In genomic region chr11:114180301-114181055, GRCh38 we compare ENCODE assay signal across 9 cellular contexts.
DNase-seq lines count a peak whose midpoint lies in the region; ATAC-seq and TF ChIP-seq lines count a peak whose summit lies in the region.
"Had no signal": no experiment of that assay in that cellular context is flagged by ENCODE, and none has a peak within 500 bp of the region (broad histone marks: within the 10 kb centered on the region; RNA-seq: fewer than 3 reads in every experiment).

No MANE protein-coding gene starts in this region.

- peaks cover 83% of the 10 kb centered on the region for H3K4me1 Mint-ChIP-seq in activated naive CD4-positive, alpha-beta T cell treated with anti-CD3 and anti-CD28 coated beads, Interleukin-2, amount 10 ng/mL, durations not matched to agents 7 days and 5 days
- peaks cover 73% of the 10 kb centered on the region for H3K4me1 Mint-ChIP-seq in nephron progenitor cell

- no peak for ATAC-seq in GM19455 (IDR thresholded peaks at IDR 0.05; ENCODE audit: unreplicated experiment)
- ATAC-seq in GM21737 (IDR thresholded peaks at IDR 0.05; ENCODE audit: unreplicated experiment) = no peak
- no peak for ATAC-seq in HG02763 (IDR thresholded peaks at IDR 0.05; ENCODE audit: unreplicated experiment)

- H3K36me3 Mint-ChIP-seq in activated naive CD4-positive, alpha-beta T cell treated with anti-CD3 and anti-CD28 coated beads, Interleukin-2, amount 10 ng/mL, durations not matched to agents 7 days and 5 days = peaks cover 10% of the 10 kb centered on the region
- peaks cover 6% of the 10 kb centered on the region for H3K36me3 Mint-ChIP-seq in nephron progenitor cell (ENCODE audit: low read depth)

- peak overlapping the region; percentile 24 for H3K4me3 ChIP-seq in epithelial cell of esophagus (ENCODE audit: low read length)

- TF ChIP-seq CTCF in epithelial cell of esophagus (IDR thresholded peaks at IDR 0.05; ENCODE audit: insufficient read depth, low read depth, low read length, missing control alignments) (peak; percentile 27), nephron progenitor cell (IDR thresholded peaks at IDR 0.05) (peak; percentile 38)

- H3K9me3 Mint-ChIP-seq in activated naive CD4-positive, alpha-beta T cell treated with anti-CD3 and anti-CD28 coated beads, Interleukin-2, amount 10 ng/mL, durations not matched to agents 7 days and 5 days = no peaks in the 10 kb centered on the region
- no peaks in the 10 kb centered on the region for H3K9me3 Mint-ChIP-seq in nephron progenitor cell
- H3K9me3 Mint-ChIP-seq: stimulated activated naive CD8-positive, alpha-beta T cell treated with anti-CD3 and anti-CD28 coated beads, Interleukin-15, Interleukin-2, amounts not matched to agents 100 ng/mL and 50 ng/mL, for 24 hours had no signal

- no peak overlapping the region for H3K27ac Mint-ChIP-seq in activated naive CD4-positive, alpha-beta T cell treated with anti-CD3 and anti-CD28 coated beads, Interleukin-2, amount 10 ng/mL, durations not matched to agents 7 days and 5 days
- H3K27ac Mint-ChIP-seq in nephron progenitor cell = peak overlapping the region; percentile 84
- H3K27ac Mint-ChIP-seq: stimulated activated naive CD8-positive, alpha-beta T cell treated with anti-CD3 and anti-CD28 coated beads, Interleukin-15, Interleukin-2, amounts not matched to agents 100 ng/mL and 50 ng/mL, for 24 hours had no signal

- CTCF ChIA-PET in activated naive CD4-positive, alpha-beta T cell treated with anti-CD3 and anti-CD28 coated beads, Interleukin-2, amount 10 ng/mL, durations not matched to agents 7 days and 5 days (lab: Charles Lee) = interaction anchor here (1.1 to 4.3 kb wide), 5 partner anchors 12 to 182 kb away, joined by 3 to 26 read pairs (median 13); no protein-coding TSS in a partner anchor

- peak; percentile 37 for DNase-seq in activated naive CD4-positive, alpha-beta T cell treated with anti-CD3 and anti-CD28 coated beads, Interleukin-2, amount 10 ng/mL, durations not matched to agents 7 days and 5 days
- no peak for DNase-seq in activated naive CD4-positive, alpha-beta T cell treated with anti-CD3 and anti-CD28 coated beads, Interleukin-2, amount 50 U/mL, for 16 hours
- DNase-seq in OCI-M1 (lab: John Stamatoyannopoulos, UW) = peak; percentile 37
- DNase-seq in epithelial cell of esophagus (ENCODE audit: low read depth) = peak; percentile 47
- DNase-seq in nephron progenitor cell = no peak

- H3K4me3 Mint-ChIP-seq in activated naive CD4-positive, alpha-beta T cell treated with anti-CD3 and anti-CD28 coated beads, Interleukin-2, amount 10 ng/mL, durations not matched to agents 7 days and 5 days = no peak overlapping the region
- H3K4me3 Mint-ChIP-seq in nephron progenitor cell = no peak overlapping the region
- H3K4me3 Mint-ChIP-seq: stimulated activated naive CD8-positive, alpha-beta T cell treated with anti-CD3 and anti-CD28 coated beads, Interleukin-15, Interleukin-2, amounts not matched to agents 100 ng/mL and 50 ng/mL, for 24 hours had no signal

- H3K27me3 Mint-ChIP-seq in activated naive CD4-positive, alpha-beta T cell treated with anti-CD3 and anti-CD28 coated beads, Interleukin-2, amount 10 ng/mL, durations not matched to agents 7 days and 5 days = peaks cover 12% of the 10 kb centered on the region
- peaks cover 11% of the 10 kb centered on the region for H3K27me3 Mint-ChIP-seq in nephron progenitor cell (ENCODE audit: low read depth, poor library complexity)
- H3K27me3 Mint-ChIP-seq: stimulated activated naive CD8-positive, alpha-beta T cell treated with anti-CD3 and anti-CD28 coated beads, Interleukin-15, Interleukin-2, amounts not matched to agents 100 ng/mL and 50 ng/mL, for 24 hours had no signal

Comparison
In these comparisons a context has a peak if more than half of its experiments do, and no peak if none do; other contexts are left out.
1. DNase-seq: peak in activated naive CD4-positive, alpha-beta T cell treated with anti-CD3 and anti-CD28 coated beads, Interleukin-2, amount 10 ng/mL, durations not matched to agents 7 days and 5 days (single experiment), OCI-M1 (single experiment) and epithelial cell of esophagus (single experiment); none in activated naive CD4-positive, alpha-beta T cell treated with anti-CD3 and anti-CD28 coated beads, Interleukin-2, amount 50 U/mL, for 16 hours (single experiment) and nephron progenitor cell (single experiment).